1 cellular context compared by ENCODE assay signal in genomic region chr11:75721852-75722668, GRCh38.
TF ChIP-seq lines count a peak whose summit lies in the region.

No MANE protein-coding gene starts in this region.

TF ChIP-seq in HepG2, 621 proteins besides CTCF, POLR2A, EP300 and RAD21 (continued from another document):
- TF ChIP-seq ZNF17 (CRISPR knock-in tag; IDR thresholded peaks at IDR 0.05) (no peak), ZNF652 (CRISPR knock-in tag; IDR thresholded peaks at IDR 0.05; ENCODE audit: borderline replicate concordance, low read depth) (no peak), SRSF4 (IDR thresholded peaks at IDR 0.05; ENCODE audit: low read depth, low read length, poor library complexity, severe bottlenecking) (no peak), ZNF501 (CRISPR knock-in tag; IDR thresholded peaks at IDR 0.05) (no peak), MLLT10 (CRISPR knock-in tag; IDR thresholded peaks at IDR 0.05) (no peak), PHF20 (CRISPR knock-in tag; IDR thresholded peaks at IDR 0.05) (no peak), UBTF (CRISPR knock-in tag; IDR thresholded peaks at IDR 0.05) (peak; percentile 50; the same call in 1 of the 2 replicates), SAP130 (CRISPR knock-in tag; IDR thresholded peaks at IDR 0.05; ENCODE audit: low read depth) (peak; percentile 41), MEF2D (CRISPR knock-in tag; IDR thresholded peaks at IDR 0.05) (no peak; the same call in 1 of the 2 replicates), TP53 (CRISPR knock-in tag; conservative IDR thresholded peaks at IDR 0.05) (no peak), NFYC (CRISPR knock-in tag; IDR thresholded peaks at IDR 0.05) (no peak), ZNF282 (IDR thresholded peaks at IDR 0.05; ENCODE audit: partially characterized antibody) (no peak), NR0B2 (CRISPR knock-in tag; IDR thresholded peaks at IDR 0.05) (peak; percentile 39; the same call in 1 of the 2 replicates), KDM5A (IDR thresholded peaks at IDR 0.05; ENCODE audit: borderline replicate concordance, low read length) (no peak), ZNF605 (CRISPR knock-in tag; IDR thresholded peaks at IDR 0.05) (no peak), ATF7-NPFF (CRISPR knock-in tag; IDR thresholded peaks at IDR 0.05; ENCODE audit: low read depth) (no peak), TRIM24 (CRISPR knock-in tag; IDR thresholded peaks at IDR 0.05) (no peak), SCMH1 (CRISPR knock-in tag; IDR thresholded peaks at IDR 0.05; ENCODE audit: borderline replicate concordance) (no peak), ZFP1 (CRISPR knock-in tag; IDR thresholded peaks at IDR 0.05) (no peak; the same call in 1 of the 2 replicates), ZSCAN9 (CRISPR knock-in tag; IDR thresholded peaks at IDR 0.05; ENCODE audit: borderline replicate concordance) (0 out of 2 replicates have a peak, but pooled peaks have one; percentile 42), AGO1 (IDR thresholded peaks at IDR 0.05; ENCODE audit: low read depth, low read length, poor library complexity, severe bottlenecking) (no peak), ZFYVE20 (CRISPR knock-in tag; IDR thresholded peaks at IDR 0.05; ENCODE audit: borderline replicate concordance, low read depth) (no peak), RFXAP (CRISPR knock-in tag; IDR thresholded peaks at IDR 0.05; ENCODE audit: borderline replicate concordance) (peak; percentile 62; the same call in 1 of the 2 replicates), CEBPG (CRISPR knock-in tag; IDR thresholded peaks at IDR 0.05) (0 out of 2 replicates have a peak, but pooled peaks have one; percentile 37), ZNF496 (CRISPR knock-in tag; IDR thresholded peaks at IDR 0.05; ENCODE audit: insufficient replicate concordance) (no peak), NFKBIZ (CRISPR knock-in tag; IDR thresholded peaks at IDR 0.05) (no peak), ZBTB2 (CRISPR knock-in tag; IDR thresholded peaks at IDR 0.05; ENCODE audit: low read depth) (no peak), ONECUT2 (CRISPR knock-in tag; IDR thresholded peaks at IDR 0.05) (no peak), ZNF710 (CRISPR knock-in tag; IDR thresholded peaks at IDR 0.05; ENCODE audit: borderline replicate concordance) (peak; percentile 93), STAG1 (CRISPR knock-in tag; IDR thresholded peaks at IDR 0.05) (0 out of 2 replicates have a peak, but pooled peaks have one; percentile 4), KAT2B (IDR thresholded peaks at IDR 0.05; ENCODE audit: borderline replicate concordance, low read depth, low read length) (no peak), NBN (conservative IDR thresholded peaks at IDR 0.05) (no peak), TFDP2 (CRISPR knock-in tag; IDR thresholded peaks at IDR 0.05) (no peak), GLI4 (CRISPR knock-in tag; IDR thresholded peaks at IDR 0.05; ENCODE audit: borderline replicate concordance) (peak; percentile 65; the same call in 1 of the 2 replicates), ZHX2 (IDR thresholded peaks at IDR 0.05; ENCODE audit: low read depth) (no peak), ZHX2 (CRISPR knock-in tag; IDR thresholded peaks at IDR 0.05; ENCODE audit: borderline replicate concordance) (no peak), FIP1L1 (IDR thresholded peaks at IDR 0.05; ENCODE audit: borderline replicate concordance, insufficient read depth, low read depth, low read length) (no peak), CHD4 (IDR thresholded peaks at IDR 0.05; ENCODE audit: borderline replicate concordance, low read length) (no peak), SMAD9 (CRISPR knock-in tag; IDR thresholded peaks at IDR 0.05) (peak; percentile 25; the same call in 1 of the 2 replicates)
- TF ChIP-seq, protein P1, sequence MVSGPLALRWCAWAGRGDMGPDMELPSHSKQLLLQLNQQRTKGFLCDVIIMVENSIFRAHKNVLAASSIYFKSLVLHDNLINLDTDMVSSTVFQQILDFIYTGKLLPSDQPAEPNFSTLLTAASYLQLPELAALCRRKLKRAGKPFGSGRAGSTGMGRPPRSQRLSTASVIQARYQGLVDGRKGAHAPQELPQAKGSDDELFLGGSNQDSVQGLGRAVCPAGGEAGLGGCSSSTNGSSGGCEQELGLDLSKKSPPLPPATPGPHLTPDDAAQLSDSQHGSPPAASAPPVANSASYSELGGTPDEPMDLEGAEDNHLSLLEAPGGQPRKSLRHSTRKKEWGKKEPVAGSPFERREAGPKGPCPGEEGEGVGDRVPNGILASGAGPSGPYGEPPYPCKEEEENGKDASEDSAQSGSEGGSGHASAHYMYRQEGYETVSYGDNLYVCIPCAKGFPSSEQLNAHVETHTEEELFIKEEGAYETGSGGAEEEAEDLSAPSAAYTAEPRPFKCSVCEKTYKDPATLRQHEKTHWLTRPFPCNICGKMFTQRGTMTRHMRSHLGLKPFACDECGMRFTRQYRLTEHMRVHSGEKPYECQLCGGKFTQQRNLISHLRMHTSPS (CRISPR knock-in tag; IDR thresholded peaks at IDR 0.05; ENCODE audit: low read depth) = peak; percentile 98
- TF ChIP-seq, protein P2, sequence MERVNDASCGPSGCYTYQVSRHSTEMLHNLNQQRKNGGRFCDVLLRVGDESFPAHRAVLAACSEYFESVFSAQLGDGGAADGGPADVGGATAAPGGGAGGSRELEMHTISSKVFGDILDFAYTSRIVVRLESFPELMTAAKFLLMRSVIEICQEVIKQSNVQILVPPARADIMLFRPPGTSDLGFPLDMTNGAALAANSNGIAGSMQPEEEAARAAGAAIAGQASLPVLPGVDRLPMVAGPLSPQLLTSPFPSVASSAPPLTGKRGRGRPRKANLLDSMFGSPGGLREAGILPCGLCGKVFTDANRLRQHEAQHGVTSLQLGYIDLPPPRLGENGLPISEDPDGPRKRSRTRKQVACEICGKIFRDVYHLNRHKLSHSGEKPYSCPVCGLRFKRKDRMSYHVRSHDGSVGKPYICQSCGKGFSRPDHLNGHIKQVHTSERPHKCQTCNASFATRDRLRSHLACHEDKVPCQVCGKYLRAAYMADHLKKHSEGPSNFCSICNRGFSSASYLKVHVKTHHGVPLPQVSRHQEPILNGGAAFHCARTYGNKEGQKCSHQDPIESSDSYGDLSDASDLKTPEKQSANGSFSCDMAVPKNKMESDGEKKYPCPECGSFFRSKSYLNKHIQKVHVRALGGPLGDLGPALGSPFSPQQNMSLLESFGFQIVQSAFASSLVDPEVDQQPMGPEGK (CRISPR knock-in tag; IDR thresholded peaks at IDR 0.05) = peak; percentile 47
